20 cellular contexts compared by ENCODE assay signal in genomic region chr4:151753056-151753455, GRCh38. TPM values are rescaled to one million over a fixed set of nuclear protein-coding genes. Genes with fewer than 3 reads are reported as not detected.
DNase-seq lines count a peak whose midpoint lies in the region; ATAC-seq, FAIRE-seq and TF ChIP-seq lines count a peak whose summit lies in the region.
"Had no signal": no experiment of that assay in that cellular context is flagged by ENCODE, and none has a peak within 500 bp of the region (broad histone marks: within the 10 kb centered on the region; RNA-seq: fewer than 3 reads in every experiment).

No MANE protein-coding gene starts in this region.

- H3K9me2 ChIP-seq in PC-3 (replicated peaks; ENCODE audit: low read length) (no peaks in the 10 kb centered on the region), Karpas-422 (replicated peaks; ENCODE audit: insufficient read depth, low read length) (no peaks in the 10 kb centered on the region)

- H3K4me1 ChIP-seq in PC-3 (ENCODE audit: insufficient read depth, low read length) (no peaks in the 10 kb centered on the region), Karpas-422 (ENCODE audit: low read length) (no peaks in the 10 kb centered on the region)
- H3K4me1 ChIP-seq: adrenal gland, left lung, right atrium auricular region had no signal

- no peak overlapping the region for H3K27ac Mint-ChIP-seq in activated naive CD4-positive, alpha-beta T cell treated with anti-CD3 and anti-CD28 coated beads for 36 hours
- H3K27ac Mint-ChIP-seq: activated B cell treated with CpG ODN at 0.5 μM for 24 hours; CD8-positive, alpha-beta memory T cell; IgD-negative memory B cell had no signal

- H3K4me3 Mint-ChIP-seq in activated naive CD4-positive, alpha-beta T cell treated with anti-CD3 and anti-CD28 coated beads for 36 hours: no peak overlapping the region
- H3K4me3 Mint-ChIP-seq: activated B cell treated with CpG ODN at 0.5 μM for 24 hours; CD8-positive, alpha-beta memory T cell; IgD-negative memory B cell had no signal

- H3K4me2 ChIP-seq in PC-3 (ENCODE audit: low read length) (no peak overlapping the region), Karpas-422 (ENCODE audit: low read depth, low read length, poor library complexity, severe bottlenecking) (no peak overlapping the region)

- POLR2A ChIA-PET in PC-3 (lab: Charles Lee; ENCODE audit: unreplicated experiment): no interaction called here

- H3K9ac ChIP-seq in PC-3 (ENCODE audit: low read length) (no peak overlapping the region), Karpas-422 (ENCODE audit: low read length) (no peak overlapping the region)

- H4K20me1 ChIP-seq in PC-3 (ENCODE audit: low read length) (no peaks in the 10 kb centered on the region), Karpas-422 (ENCODE audit: insufficient read depth, low read depth, low read length) (no peaks in the 10 kb centered on the region)

- H3K36me3 ChIP-seq in PC-3 (ENCODE audit: low read depth, low read length) (no peaks in the 10 kb centered on the region), Karpas-422 (ENCODE audit: insufficient read depth, low read length) (peaks cover 10% of the 10 kb centered on the region; the same call in 1 of the 2 replicates)
- H3K36me3 ChIP-seq: right atrium auricular region had no signal

- no peak overlapping the region for H3K4me3 ChIP-seq in PC-3 (ENCODE audit: low read length)
- no peak overlapping the region for H3K4me3 ChIP-seq in Karpas-422 (ENCODE audit: low read length)
- H3K4me3 ChIP-seq: adrenal gland, left lung, right atrium auricular region had no signal

- no peak for ATAC-seq in PC-3
- ATAC-seq in HG03521 (IDR thresholded peaks at IDR 0.05; ENCODE audit: unreplicated experiment): no peak
- ATAC-seq: left lung had no signal

- H3K9me3 ChIP-seq in PC-3 (ENCODE audit: low read length) (no peaks in the 10 kb centered on the region), Karpas-422 (ENCODE audit: low read length) (no peaks in the 10 kb centered on the region)
- H3K9me3 ChIP-seq: adrenal gland, left lung, right atrium auricular region had no signal

- no peak for TF ChIP-seq CTCF in PC-3 (conservative IDR thresholded peaks at IDR 0.05; ENCODE audit: low read depth, low read length)

- H3K4me1 Mint-ChIP-seq in activated naive CD4-positive, alpha-beta T cell treated with anti-CD3 and anti-CD28 coated beads for 36 hours (ENCODE audit: low read depth): peaks cover 2% of the 10 kb centered on the region
- H3K4me1 Mint-ChIP-seq: activated B cell treated with CpG ODN at 0.5 μM for 24 hours; CD8-positive, alpha-beta memory T cell; IgD-negative memory B cell had no signal

- intact Hi-C loops in activated naive CD4-positive, alpha-beta T cell treated with anti-CD3 and anti-CD28 coated beads for 36 hours (cut with micrococcal nuclease): no loop called here
- intact Hi-C loops in PC-3 (cut with micrococcal nuclease): no loop called here

- H3K27ac ChIP-seq in PC-3 (ENCODE audit: low read length) (no peak overlapping the region), epithelial cell of prostate (peak overlapping the region; percentile 43), Karpas-422 (ENCODE audit: low read length) (no peak overlapping the region)
- H3K27ac ChIP-seq: adrenal gland, left lung, right atrium auricular region had no signal

- no peaks in the 10 kb centered on the region for H3K9me3 Mint-ChIP-seq in activated naive CD4-positive, alpha-beta T cell treated with anti-CD3 and anti-CD28 coated beads for 36 hours
- H3K9me3 Mint-ChIP-seq: activated B cell treated with CpG ODN at 0.5 μM for 24 hours; CD8-positive, alpha-beta memory T cell had no signal

- H3F3A ChIP-seq in PC-3 (ENCODE audit: low read length, unreplicated experiment): no peaks in the 10 kb centered on the region

- H3K79me2 ChIP-seq in PC-3 (ENCODE audit: low read length) (no peaks in the 10 kb centered on the region), Karpas-422 (ENCODE audit: low read length) (no peaks in the 10 kb centered on the region)

- no peak for FAIRE-seq in urothelium cell line (lab: Jason Lieb, UNC)

- H3K27me3 ChIP-seq in PC-3 (ENCODE audit: low read length) (no peaks in the 10 kb centered on the region), Karpas-422 (ENCODE audit: low read length) (no peaks in the 10 kb centered on the region)
- H3K27me3 ChIP-seq: adrenal gland, left lung, right atrium auricular region had no signal

- BruUV-seq in PC-3 (replicated peaks; lab: Mats Ljungman, UMichigan): no TSS peak

- no peaks in the 10 kb centered on the region for H3K27me3 Mint-ChIP-seq in activated naive CD4-positive, alpha-beta T cell treated with anti-CD3 and anti-CD28 coated beads for 36 hours (ENCODE audit: low read depth)
- H3K27me3 Mint-ChIP-seq: activated B cell treated with CpG ODN at 0.5 μM for 24 hours, IgD-negative memory B cell had no signal

- H3K36me3 Mint-ChIP-seq in activated naive CD4-positive, alpha-beta T cell treated with anti-CD3 and anti-CD28 coated beads for 36 hours (ENCODE audit: low read depth): peaks cover 40% of the 10 kb centered on the region

- CTCF ChIA-PET in activated naive CD4-positive, alpha-beta T cell treated with anti-CD3 and anti-CD28 coated beads for 36 hours (lab: Charles Lee): interaction anchor here (0.6 kb wide), 1 partner anchor 137 kb away, joined by 3 read pairs; no protein-coding TSS in a partner anchor
- CTCF ChIA-PET in PC-3 (lab: Charles Lee): no interaction called here

- DNase-seq in activated naive CD4-positive, alpha-beta T cell treated with anti-CD3 and anti-CD28 coated beads for 36 hours: peak; percentile 11
- no peak for DNase-seq in activated naive CD4-positive, alpha-beta T cell treated with Interleukin-2 at 50 U/mL for 16 hours
- peak; percentile 24 for DNase-seq in PC-3
- peak; percentile 72 for DNase-seq in epithelial cell of prostate (ENCODE audit: low read depth, low spot score)
- peak; percentile 23 for DNase-seq in urothelium cell line (ENCODE audit: low spot score)
- DNase-seq in AML-193 (lab: John Stamatoyannopoulos, UW): no peak
- no peak for DNase-seq in Karpas-422
- DNase-seq: activated B cell treated with CpG ODN at 0.5 μM for 24 hours; adrenal gland; CD8-positive, alpha-beta memory T cell; foreskin melanocyte; left lung; MV-4-11; NCI-H1930; NCI-H510A treated with DMSO at 0.1 percent for 48 hours; nucleus accumbens; SHP77 had no signal

- H2AFZ ChIP-seq in PC-3 (ENCODE audit: low read length): no peak overlapping the region
- no peak overlapping the region for H2AFZ ChIP-seq in Karpas-422 (ENCODE audit: low read length)

RNA-seq across cellular contexts. Expression of gene GATB, which starts 7.8 kb away (rescaled TPM):
- 10 to 100 TPM; 15.2 to 22.1 TPM for total RNA-seq in activated naive CD4-positive, alpha-beta T cell treated with anti-CD3 and anti-CD28 coated beads for 36 hours
- total RNA-seq in PC-3 (2014; rRNA removed): 20.4 and 22.7 TPM in 2 replicates
- total RNA-seq in Karpas-422 (2014; rRNA removed; shearing (Covaris generic); ENCODE audit: low replicate concordance): 18.9 and 39.4 TPM in 2 replicates

Comparison
In these comparisons a context has a peak if more than half of its experiments do, and no peak if none do; other contexts are left out.
1. DNase-seq: peak in activated naive CD4-positive, alpha-beta T cell treated with anti-CD3 and anti-CD28 coated beads for 36 hours (single experiment), PC-3 (single experiment), epithelial cell of prostate (single experiment) and urothelium cell line (single experiment); none in activated naive CD4-positive, alpha-beta T cell treated with Interleukin-2 at 50 U/mL for 16 hours (single experiment), AML-193 (0 of 2) and Karpas-422 (single experiment).